ENCODE assay signal across 8 cellular contexts in genomic region chr7:64098-64521, GRCh38.
A peak's percentile ranks its signal among the peaks of the same experiment; 100 is the strongest.
DNase-seq lines count a peak whose midpoint lies in the region; ATAC-seq and TF ChIP-seq lines count a peak whose summit lies in the region.

No MANE protein-coding gene starts in this region.

- DNase-seq in CD14-positive monocyte (ENCODE audit: low spot score) (no peak), HFFc6 (peak; percentile 34), RWPE1 (ENCODE audit: low spot score) (peak; percentile 48), esophagus squamous epithelium (lab: John Stamatoyannopoulos, UW) (no peak), HuH-7.5 (ENCODE audit: low spot score) (no peak), epidermal melanocyte (ENCODE audit: insufficient read length, low spot score) (no peak)
- DNase-seq in naive thymus-derived CD4-positive, alpha-beta T cell = no peak

- H3K27ac ChIP-seq in RWPE1 = no peak overlapping the region
- H3K27ac ChIP-seq in esophagus squamous epithelium = no peak overlapping the region
- no peak overlapping the region for H3K27ac ChIP-seq in naive thymus-derived CD4-positive, alpha-beta T cell (ENCODE audit: low read depth, low read length)

- H3K4me3 Mint-ChIP-seq in CD14-positive monocyte (peak overlapping the region in 1 of 2 donors; percentile 11), HFFc6 (no peak overlapping the region)
- H3K4me3 Mint-ChIP-seq in naive thymus-derived CD4-positive, alpha-beta T cell = no peak overlapping the region

- 51 to 59% methylated on average over 4 of the region's 4 CpGs for WGBS in esophagus squamous epithelium, 2 donors

- no peak for TF ChIP-seq POLR2A in esophagus squamous epithelium (IDR thresholded peaks at IDR 0.05)

- POLR2A ChIA-PET in RWPE1 (lab: Yijun Ruan, JAX; ENCODE audit: low non-redundant PET) = interaction anchor here (0.6 kb wide), 1 partner anchor 79 kb away, joined by 3 read pairs; no protein-coding TSS in a partner anchor
- POLR2A ChIA-PET in naive thymus-derived CD4-positive, alpha-beta T cell (lab: Charles Lee) = no interaction called here

- TF ChIP-seq CTCF in CD14-positive monocyte (IDR thresholded peaks at IDR 0.05) (peak; percentile 23), HFFc6 (IDR thresholded peaks at IDR 0.05) (peak; percentile 75), RWPE1 (conservative IDR thresholded peaks at IDR 0.05; ENCODE audit: low read depth) (peak; percentile 63), esophagus squamous epithelium (IDR thresholded peaks at IDR 0.05) (peak in 4 of 6 experiments; percentile 22 to 54 (median 31))

- H3K36me3 Mint-ChIP-seq in CD14-positive monocyte = no peaks in the 10 kb centered on the region
- no peaks in the 10 kb centered on the region for H3K36me3 Mint-ChIP-seq in HFFc6 (ENCODE audit: low read depth)
- no peaks in the 10 kb centered on the region for H3K36me3 Mint-ChIP-seq in naive thymus-derived CD4-positive, alpha-beta T cell

- H3K4me1 Mint-ChIP-seq in CD14-positive monocyte (peaks cover 41% of the 10 kb centered on the region), HFFc6 (ENCODE audit: low read depth) (peaks cover 11% of the 10 kb centered on the region; the same call in 1 of the 2 replicates)
- no peaks in the 10 kb centered on the region for H3K4me1 Mint-ChIP-seq in naive thymus-derived CD4-positive, alpha-beta T cell

- H3K27me3 Mint-ChIP-seq in CD14-positive monocyte (ENCODE audit: low read depth in 3 of 3) (peaks cover 5 to 13% (median 10%) of the 10 kb centered on the region in 3 donors), HFFc6 (ENCODE audit: insufficient read depth) (peaks cover 7% of the 10 kb centered on the region)
- H3K27me3 Mint-ChIP-seq in naive thymus-derived CD4-positive, alpha-beta T cell = no peaks in the 10 kb centered on the region

- H3K27me3 ChIP-seq in esophagus squamous epithelium = peaks cover 0 to 4% (median 0%) of the 10 kb centered on the region in 4 donors
- H3K27me3 ChIP-seq in naive thymus-derived CD4-positive, alpha-beta T cell (ENCODE audit: control insufficient read depth in 2 of 2, insufficient read depth in 2 of 2, low read length in 2 of 2) = no peaks in the 10 kb centered on the region

- intact Hi-C loops in CD14-positive monocyte (cut with micrococcal nuclease) = no loop called here
- intact Hi-C loops in esophagus squamous epithelium (cut with DNase I) = no loop called here
- intact Hi-C loops in naive thymus-derived CD4-positive, alpha-beta T cell (cut with micrococcal nuclease) = no loop called here

- no peaks in the 10 kb centered on the region for H3K9me3 ChIP-seq in esophagus squamous epithelium
- H3K9me3 ChIP-seq in naive thymus-derived CD4-positive, alpha-beta T cell (ENCODE audit: control insufficient read depth in 2 of 3, low read length in 3 of 3) = no peaks in the 10 kb centered on the region

- peaks cover 0 to 39% (median 22%) of the 10 kb centered on the region in 3 donors for H3K4me1 ChIP-seq in esophagus squamous epithelium
- H3K4me1 ChIP-seq in naive thymus-derived CD4-positive, alpha-beta T cell (ENCODE audit: control insufficient read depth in 2 of 2, insufficient read depth in 2 of 2, low read length in 2 of 2) = no peaks in the 10 kb centered on the region

- CTCF ChIA-PET in RWPE1 (lab: Yijun Ruan, JAX) = interaction anchor here (0.5 to 1.7 kb wide), 6 partner anchors 22 to 162 kb away, joined by 3 to 6 read pairs (median 4); no protein-coding TSS in a partner anchor
- CTCF ChIA-PET in naive thymus-derived CD4-positive, alpha-beta T cell (lab: Charles Lee) = interaction anchor here (0.6 kb wide), 1 partner anchor 1120 kb away, joined by 4 read pairs; no protein-coding TSS in a partner anchor

- ATAC-seq in naive thymus-derived CD4-positive, alpha-beta T cell = peak; percentile 58
- no peak for ATAC-seq in HG02870 (IDR thresholded peaks at IDR 0.05; ENCODE audit: unreplicated experiment)

- H3K4me3 ChIP-seq in esophagus squamous epithelium = no peak overlapping the region
- H3K4me3 ChIP-seq in naive thymus-derived CD4-positive, alpha-beta T cell (ENCODE audit: low read length) = no peak overlapping the region

- H3K36me3 ChIP-seq in esophagus squamous epithelium = no peaks in the 10 kb centered on the region
- no peaks in the 10 kb centered on the region for H3K36me3 ChIP-seq in naive thymus-derived CD4-positive, alpha-beta T cell (ENCODE audit: control insufficient read depth in 2 of 3, insufficient read depth in 3 of 3, low read length in 3 of 3)

- peak overlapping the region in 2 of 7 donors; percentile 66 to 79 for H3K27ac Mint-ChIP-seq in CD14-positive monocyte
- no peak overlapping the region for H3K27ac Mint-ChIP-seq in HFFc6
- no peak overlapping the region for H3K27ac Mint-ChIP-seq in naive thymus-derived CD4-positive, alpha-beta T cell

- H3K9me3 Mint-ChIP-seq in CD14-positive monocyte (no peaks in the 10 kb centered on the region), HFFc6 (no peaks in the 10 kb centered on the region)
- H3K9me3 Mint-ChIP-seq in naive thymus-derived CD4-positive, alpha-beta T cell = no peaks in the 10 kb centered on the region

Comparison
In these comparisons a context has a peak if more than half of its experiments do, and no peak if none do; other contexts are left out.
1. DNase-seq: peak in HFFc6 (single experiment) and RWPE1 (single experiment); none in CD14-positive monocyte (single experiment), esophagus squamous epithelium (single experiment), naive thymus-derived CD4-positive, alpha-beta T cell (0 of 9), HuH-7.5 (single experiment) and epidermal melanocyte (single experiment).
2. CTCF ChIP-seq: peak in every context shown above with its lines; median percentile 75 in HFFc6; 63 in RWPE1; 31 in esophagus squamous epithelium; 23 in CD14-positive monocyte.